ENCODE assay signal across 1 cellular context in genomic region chr6:159119835-159120234, GRCh38.
TF ChIP-seq lines count a peak whose summit lies in the region.

No MANE protein-coding gene starts in this region.

TF ChIP-seq in HepG2, 621 proteins besides CTCF, POLR2A, EP300 and RAD21 (continued from another document):
- TF ChIP-seq ZBTB40 (IDR thresholded peaks at IDR 0.05) (no peak), ZBTB40 (CRISPR knock-in tag; IDR thresholded peaks at IDR 0.05) (no peak), POGZ (CRISPR knock-in tag; IDR thresholded peaks at IDR 0.05) (no peak), HOXA7 (CRISPR knock-in tag; IDR thresholded peaks at IDR 0.05) (no peak), ARID3A (IDR thresholded peaks at IDR 0.05; ENCODE audit: low read depth, low read length) (no peak), ZNF503 (CRISPR knock-in tag; IDR thresholded peaks at IDR 0.05) (no peak), ZBTB10 (CRISPR knock-in tag; IDR thresholded peaks at IDR 0.05; ENCODE audit: borderline replicate concordance) (no peak), ZNF335 (CRISPR knock-in tag; IDR thresholded peaks at IDR 0.05) (no peak), CBX1 (IDR thresholded peaks at IDR 0.05; ENCODE audit: low read depth) (no peak), THAP11 (CRISPR knock-in tag; IDR thresholded peaks at IDR 0.05) (no peak), ZNF280B (CRISPR knock-in tag; IDR thresholded peaks at IDR 0.05; ENCODE audit: borderline replicate concordance) (no peak), GMEB1 (CRISPR knock-in tag; IDR thresholded peaks at IDR 0.05; ENCODE audit: borderline replicate concordance) (no peak)
TF ChIP-seq in HepG2: peak in this region for 0.
